20 cellular contexts compared by ENCODE assay signal in genomic region chr1:104125226-104125625, GRCh38.
"Had no signal": no experiment of that assay in that cellular context is flagged by ENCODE, and none has a peak within 500 bp of the region (broad histone marks: within the 10 kb centered on the region; RNA-seq: fewer than 3 reads in every experiment).

No MANE protein-coding gene starts in this region.

- H3K27ac ChIP-seq: brain microvascular endothelial cell, coronary artery, neural progenitor cell, pancreas, testis had no signal

- H3K4me2 ChIP-seq: neural progenitor cell had no signal

- FAIRE-seq: endometrium, keratinocyte, pancreas had no signal

- H3K9me3 ChIP-seq: pancreas, testis had no signal

- H3K4me3 ChIP-seq: coronary artery, neural progenitor cell, pancreas, testis had no signal

- DNase-seq: activated B cell treated with CpG ODN at 0.5 μM for 24 hours; activated CD4-positive, alpha-beta memory T cell treated with anti-CD3 and anti-CD28 coated beads for 36 hours; activated CD4-positive, alpha-beta T cell treated with anti-CD3 and anti-CD28 coated beads for 4 hours; activated naive CD8-positive, alpha-beta T cell treated with anti-CD3 and anti-CD28 coated beads, Interleukin-2, amount 10 ng/mL, durations not matched to agents 7 days and 5 days; activated T-cell treated with anti-CD3 and anti-CD28 coated beads for 4 hours; amygdala; brain microvascular endothelial cell; central memory CD4-positive, alpha-beta T cell; foreskin melanocyte; head of caudate nucleus; naive thymus-derived CD4-positive, alpha-beta T cell; pancreas; stimulated activated CD4-positive, alpha-beta T cell treated with anti-CD3 and anti-CD28 coated beads, Interleukin-4, amount 100 ng/mL, for 24 hours; testis had no signal

- H2AFZ ChIP-seq: neural progenitor cell had no signal

- ATAC-seq: naive thymus-derived CD4-positive, alpha-beta T cell; pancreas; sciatic nerve; stimulated activated memory B cell treated with anti-CD40 and anti-IgM and Interleukin-4, amounts not matched to agents 10 μg/mL and 1 μg/mL and 100 μg/mL, for 72 hours had no signal

- H3K4me1 ChIP-seq: neural progenitor cell, pancreas, testis had no signal

- H3K36me3 ChIP-seq: brain microvascular endothelial cell, neural progenitor cell, pancreas had no signal

- H3K9ac ChIP-seq: neural progenitor cell had no signal

- H3K27me3 ChIP-seq: brain microvascular endothelial cell, neural progenitor cell, pancreas, testis had no signal
